Comparison of ENCODE assay signal across 1 cellular context in genomic region chr3:38327335-38328009, GRCh38.
TF ChIP-seq lines count a peak whose summit lies in the region.

No MANE protein-coding gene starts in this region.

TF ChIP-seq in K562, 482 proteins besides CTCF, POLR2A, EP300 and RAD21 (continued from another document and continues in another):
- TF ChIP-seq, protein P1, sequence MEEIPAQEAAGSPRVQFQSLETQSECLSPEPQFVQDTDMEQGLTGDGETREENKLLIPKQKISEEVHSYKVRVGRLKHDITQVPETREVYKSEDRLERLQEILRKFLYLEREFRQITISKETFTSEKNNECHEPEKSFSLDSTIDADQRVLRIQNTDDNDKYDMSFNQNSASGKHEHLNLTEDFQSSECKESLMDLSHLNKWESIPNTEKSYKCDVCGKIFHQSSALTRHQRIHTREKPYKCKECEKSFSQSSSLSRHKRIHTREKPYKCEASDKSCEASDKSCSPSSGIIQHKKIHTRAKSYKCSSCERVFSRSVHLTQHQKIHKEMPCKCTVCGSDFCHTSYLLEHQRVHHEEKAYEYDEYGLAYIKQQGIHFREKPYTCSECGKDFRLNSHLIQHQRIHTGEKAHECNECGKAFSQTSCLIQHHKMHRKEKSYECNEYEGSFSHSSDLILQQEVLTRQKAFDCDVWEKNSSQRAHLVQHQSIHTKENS (CRISPR knock-in tag; IDR thresholded peaks at IDR 0.05): no peak
- TF ChIP-seq AFF4 (CRISPR knock-in tag; IDR thresholded peaks at IDR 0.05): no peak
- TF ChIP-seq CTBP1 (IDR thresholded peaks at IDR 0.05; ENCODE audit: borderline replicate concordance): peak; percentile 26; the same call in 1 of the 2 replicates
- no peak for TF ChIP-seq ZBTB5 (IDR thresholded peaks at IDR 0.05)
- no peak for TF ChIP-seq NFRKB (IDR thresholded peaks at IDR 0.05; ENCODE audit: low read depth)
- TF ChIP-seq DPF2 (IDR thresholded peaks at IDR 0.05): peak; percentile 86
- no peak for TF ChIP-seq CEBPB (tag; IDR thresholded peaks at IDR 0.05)
- TF ChIP-seq ZNF644 (tag; IDR thresholded peaks at IDR 0.05; ENCODE audit: low read depth): no peak
- TF ChIP-seq ZNF165 (CRISPR knock-in tag; IDR thresholded peaks at IDR 0.05; ENCODE audit: borderline replicate concordance): no peak
- TF ChIP-seq, protein P2, sequence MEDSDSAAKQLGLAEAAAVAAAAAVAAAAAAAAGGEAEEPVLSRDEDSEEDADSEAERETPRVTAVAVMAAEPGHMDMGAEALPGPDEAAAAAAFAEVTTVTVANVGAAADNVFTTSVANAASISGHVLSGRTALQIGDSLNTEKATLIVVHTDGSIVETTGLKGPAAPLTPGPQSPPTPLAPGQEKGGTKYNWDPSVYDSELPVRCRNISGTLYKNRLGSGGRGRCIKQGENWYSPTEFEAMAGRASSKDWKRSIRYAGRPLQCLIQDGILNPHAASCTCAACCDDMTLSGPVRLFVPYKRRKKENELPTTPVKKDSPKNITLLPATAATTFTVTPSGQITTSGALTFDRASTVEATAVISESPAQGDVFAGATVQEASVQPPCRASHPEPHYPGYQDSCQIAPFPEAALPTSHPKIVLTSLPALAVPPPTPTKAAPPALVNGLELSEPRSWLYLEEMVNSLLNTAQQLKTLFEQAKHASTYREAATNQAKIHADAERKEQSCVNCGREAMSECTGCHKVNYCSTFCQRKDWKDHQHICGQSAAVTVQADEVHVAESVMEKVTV (CRISPR knock-in tag; IDR thresholded peaks at IDR 0.05): no peak
- TF ChIP-seq ARID2 (IDR thresholded peaks at IDR 0.05): no peak
- TF ChIP-seq FOXJ2 (tag; IDR thresholded peaks at IDR 0.05): no peak
- TF ChIP-seq OTX1 (CRISPR knock-in tag; IDR thresholded peaks at IDR 0.05): no peak
- TF ChIP-seq RFX1 (IDR thresholded peaks at IDR 0.05): no peak
- TF ChIP-seq CBFA2T3 (IDR thresholded peaks at IDR 0.05): 0 out of 2 replicates have a peak, but pooled peaks have one; percentile 6
- no peak for TF ChIP-seq ZNF224 (CRISPR knock-in tag; IDR thresholded peaks at IDR 0.05)
- TF ChIP-seq ZFPM2 (CRISPR knock-in tag; IDR thresholded peaks at IDR 0.05): no peak
- TF ChIP-seq, protein P3, sequence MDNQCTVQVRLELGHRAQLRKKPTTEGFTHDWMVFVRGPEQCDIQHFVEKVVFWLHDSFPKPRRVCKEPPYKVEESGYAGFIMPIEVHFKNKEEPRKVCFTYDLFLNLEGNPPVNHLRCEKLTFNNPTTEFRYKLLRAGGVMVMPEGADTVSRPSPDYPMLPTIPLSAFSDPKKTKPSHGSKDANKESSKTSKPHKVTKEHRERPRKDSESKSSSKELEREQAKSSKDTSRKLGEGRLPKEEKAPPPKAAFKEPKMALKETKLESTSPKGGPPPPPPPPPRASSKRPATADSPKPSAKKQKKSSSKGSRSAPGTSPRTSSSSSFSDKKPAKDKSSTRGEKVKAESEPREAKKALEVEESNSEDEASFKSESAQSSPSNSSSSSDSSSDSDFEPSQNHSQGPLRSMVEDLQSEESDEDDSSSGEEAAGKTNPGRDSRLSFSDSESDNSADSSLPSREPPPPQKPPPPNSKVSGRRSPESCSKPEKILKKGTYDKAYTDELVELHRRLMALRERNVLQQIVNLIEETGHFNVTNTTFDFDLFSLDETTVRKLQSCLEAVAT (IDR thresholded peaks at IDR 0.05): no peak
- TF ChIP-seq ZSCAN32 (CRISPR knock-in tag; IDR thresholded peaks at IDR 0.05): no peak
- no peak for TF ChIP-seq GABPB1 (CRISPR knock-in tag; IDR thresholded peaks at IDR 0.05)
- no peak for TF ChIP-seq TARDBP (IDR thresholded peaks at IDR 0.05)
- no peak for TF ChIP-seq HMGN3 (IDR thresholded peaks at IDR 0.05; ENCODE audit: borderline replicate concordance, extremely low read depth, insufficient read length, low read depth, low read length)
- no peak for TF ChIP-seq L3MBTL2 (IDR thresholded peaks at IDR 0.05)
- no peak for TF ChIP-seq NR2C2 (CRISPR knock-in tag; IDR thresholded peaks at IDR 0.05)
- TF ChIP-seq NR2C2 (tag; IDR thresholded peaks at IDR 0.05): peak; percentile 79
- TF ChIP-seq ETV5 (CRISPR knock-in tag; IDR thresholded peaks at IDR 0.05; ENCODE audit: low read depth): no peak
- no peak for TF ChIP-seq CCNT2 (IDR thresholded peaks at IDR 0.05; ENCODE audit: borderline replicate concordance, extremely low read depth, insufficient read length, low read depth, low read length)
- TF ChIP-seq YY1 (IDR thresholded peaks at IDR 0.05; ENCODE audit: borderline replicate concordance in 1 of 3, control insufficient read depth in 1 of 3, extremely low read depth in 1 of 3, insufficient read depth in 3 of 3, insufficient read length in 1 of 3, insufficient replicate concordance in 2 of 3, low read depth in 1 of 3, low read length in 2 of 3): no peak
- no peak for TF ChIP-seq TCFL5 (CRISPR knock-in tag; conservative IDR thresholded peaks at IDR 0.05)
- no peak for TF ChIP-seq ARNT (IDR thresholded peaks at IDR 0.05)
- no peak for TF ChIP-seq ZNF707 (CRISPR knock-in tag; conservative IDR thresholded peaks at IDR 0.05)
- TF ChIP-seq RNF219 (CRISPR knock-in tag; IDR thresholded peaks at IDR 0.05): no peak
- no peak for TF ChIP-seq SRSF3 (IDR thresholded peaks at IDR 0.05; ENCODE audit: insufficient read depth, low read length)
- TF ChIP-seq RHOXF2B (CRISPR knock-in tag; conservative IDR thresholded peaks at IDR 0.05): no peak
- TF ChIP-seq, protein P4, sequence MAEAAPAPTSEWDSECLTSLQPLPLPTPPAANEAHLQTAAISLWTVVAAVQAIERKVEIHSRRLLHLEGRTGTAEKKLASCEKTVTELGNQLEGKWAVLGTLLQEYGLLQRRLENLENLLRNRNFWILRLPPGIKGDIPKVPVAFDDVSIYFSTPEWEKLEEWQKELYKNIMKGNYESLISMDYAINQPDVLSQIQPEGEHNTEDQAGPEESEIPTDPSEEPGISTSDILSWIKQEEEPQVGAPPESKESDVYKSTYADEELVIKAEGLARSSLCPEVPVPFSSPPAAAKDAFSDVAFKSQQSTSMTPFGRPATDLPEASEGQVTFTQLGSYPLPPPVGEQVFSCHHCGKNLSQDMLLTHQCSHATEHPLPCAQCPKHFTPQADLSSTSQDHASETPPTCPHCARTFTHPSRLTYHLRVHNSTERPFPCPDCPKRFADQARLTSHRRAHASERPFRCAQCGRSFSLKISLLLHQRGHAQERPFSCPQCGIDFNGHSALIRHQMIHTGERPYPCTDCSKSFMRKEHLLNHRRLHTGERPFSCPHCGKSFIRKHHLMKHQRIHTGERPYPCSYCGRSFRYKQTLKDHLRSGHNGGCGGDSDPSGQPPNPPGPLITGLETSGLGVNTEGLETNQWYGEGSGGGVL (CRISPR knock-in tag; IDR thresholded peaks at IDR 0.05): no peak
- peak; percentile 99 for TF ChIP-seq SOX6 (IDR thresholded peaks at IDR 0.05)
- no peak for TF ChIP-seq TCF7L2 (IDR thresholded peaks at IDR 0.05; ENCODE audit: low read depth, low read length)
- TF ChIP-seq, protein P5, sequence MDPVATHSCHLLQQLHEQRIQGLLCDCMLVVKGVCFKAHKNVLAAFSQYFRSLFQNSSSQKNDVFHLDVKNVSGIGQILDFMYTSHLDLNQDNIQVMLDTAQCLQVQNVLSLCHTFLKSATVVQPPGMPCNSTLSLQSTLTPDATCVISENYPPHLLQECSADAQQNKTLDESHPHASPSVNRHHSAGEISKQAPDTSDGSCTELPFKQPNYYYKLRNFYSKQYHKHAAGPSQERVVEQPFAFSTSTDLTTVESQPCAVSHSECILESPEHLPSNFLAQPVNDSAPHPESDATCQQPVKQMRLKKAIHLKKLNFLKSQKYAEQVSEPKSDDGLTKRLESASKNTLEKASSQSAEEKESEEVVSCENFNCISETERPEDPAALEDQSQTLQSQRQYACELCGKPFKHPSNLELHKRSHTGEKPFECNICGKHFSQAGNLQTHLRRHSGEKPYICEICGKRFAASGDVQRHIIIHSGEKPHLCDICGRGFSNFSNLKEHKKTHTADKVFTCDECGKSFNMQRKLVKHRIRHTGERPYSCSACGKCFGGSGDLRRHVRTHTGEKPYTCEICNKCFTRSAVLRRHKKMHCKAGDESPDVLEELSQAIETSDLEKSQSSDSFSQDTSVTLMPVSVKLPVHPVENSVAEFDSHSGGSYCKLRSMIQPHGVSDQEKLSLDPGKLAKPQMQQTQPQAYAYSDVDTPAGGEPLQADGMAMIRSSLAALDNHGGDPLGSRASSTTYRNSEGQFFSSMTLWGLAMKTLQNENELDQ (CRISPR knock-in tag; IDR thresholded peaks at IDR 0.05; ENCODE audit: borderline replicate concordance): no peak
- peak; percentile 76; the same call in 1 of the 2 replicates for TF ChIP-seq MAFK (IDR thresholded peaks at IDR 0.05; ENCODE audit: low read length)
- TF ChIP-seq PHF8 (IDR thresholded peaks at IDR 0.05; ENCODE audit: borderline replicate concordance, low read length): no peak
- TF ChIP-seq ELK1 (CRISPR knock-in tag; IDR thresholded peaks at IDR 0.05): no peak
- TF ChIP-seq SP2 (IDR thresholded peaks at IDR 0.05; ENCODE audit: extremely low read depth, low read depth, low read length, poor library complexity, severe bottlenecking): no peak
- TF ChIP-seq ELF1 (tag; IDR thresholded peaks at IDR 0.05): peak; percentile 50; the same call in 1 of the 2 replicates
- TF ChIP-seq ZNF77 (CRISPR knock-in tag; IDR thresholded peaks at IDR 0.05): no peak
- TF ChIP-seq ETS1 (conservative IDR thresholded peaks at IDR 0.05; ENCODE audit: control insufficient read depth, low read depth, low read length): no peak
